Comparison of ENCODE assay signal across 9 cellular contexts in the genomic region with DNA sequence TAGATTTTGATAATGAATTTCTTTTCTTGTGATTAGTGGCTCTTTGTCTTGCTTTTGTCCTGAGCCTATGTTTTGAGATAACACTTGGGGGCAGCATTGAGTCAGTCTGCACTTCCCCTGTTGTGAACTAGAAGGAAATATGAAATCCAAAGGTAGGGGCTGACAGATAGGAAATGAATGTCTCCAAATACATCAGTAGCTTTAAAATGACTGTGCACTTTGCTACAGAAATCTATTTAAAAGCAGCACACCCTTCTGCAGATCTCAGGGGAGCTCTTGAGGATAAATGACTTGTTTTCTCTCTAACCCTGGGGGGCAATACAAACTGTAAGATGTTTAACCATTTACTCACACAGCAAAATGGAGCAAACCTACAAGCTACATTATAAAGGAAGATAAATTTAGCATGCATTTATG.
DNase-seq lines count a peak whose midpoint lies in the region; ATAC-seq, FAIRE-seq and TF ChIP-seq lines count a peak whose summit lies in the region.
"Had no signal": no experiment of that assay in that cellular context is flagged by ENCODE, and none has a peak within 500 bp of the region (broad histone marks: within the 10 kb centered on the region; RNA-seq: fewer than 3 reads in every experiment).

No MANE protein-coding gene starts in this region.

- CTCF ChIA-PET in activated CD8-positive, alpha-beta memory T cell treated with anti-CD3 and anti-CD28 coated beads, Interleukin-2, amount 10 ng/mL, durations not matched to agents 7 days and 5 days (lab: Charles Lee) = no interaction called here

- no peak overlapping the region for H3K27ac Mint-ChIP-seq in osteocyte (ENCODE audit: unreplicated experiment)
- H3K27ac Mint-ChIP-seq in activated CD8-positive, alpha-beta memory T cell treated with anti-CD3 and anti-CD28 coated beads, Interleukin-2, amount 10 ng/mL, durations not matched to agents 7 days and 5 days = no peak overlapping the region
- H3K27ac Mint-ChIP-seq: dendritic cell treated with granulocyte-macrophage colony-stimulating factor and Interleukin-4, amounts not matched to agents 40 ng/mL and 50 ng/mL, for 4 days had no signal

- H3K27me3 ChIP-seq in bronchial epithelial cell (ENCODE audit: control insufficient read depth, insufficient read depth, low read length) = no peaks in the 10 kb centered on the region

- no peak for FAIRE-seq in bronchial epithelial cell (lab: Jason Lieb, UNC)

- no peaks in the 10 kb centered on the region for H3K36me3 Mint-ChIP-seq in osteocyte (ENCODE audit: unreplicated experiment)
- H3K36me3 Mint-ChIP-seq in activated CD8-positive, alpha-beta memory T cell treated with anti-CD3 and anti-CD28 coated beads, Interleukin-2, amount 10 ng/mL, durations not matched to agents 7 days and 5 days = no peaks in the 10 kb centered on the region

- H3K27me3 Mint-ChIP-seq in osteocyte (ENCODE audit: unreplicated experiment) = no peaks in the 10 kb centered on the region
- no peaks in the 10 kb centered on the region for H3K27me3 Mint-ChIP-seq in activated CD8-positive, alpha-beta memory T cell treated with anti-CD3 and anti-CD28 coated beads, Interleukin-2, amount 10 ng/mL, durations not matched to agents 7 days and 5 days

- H3K4me1 Mint-ChIP-seq in osteocyte (ENCODE audit: unreplicated experiment) = peaks cover 2% of the 10 kb centered on the region
- no peaks in the 10 kb centered on the region for H3K4me1 Mint-ChIP-seq in activated CD8-positive, alpha-beta memory T cell treated with anti-CD3 and anti-CD28 coated beads, Interleukin-2, amount 10 ng/mL, durations not matched to agents 7 days and 5 days

- H3K4me3 Mint-ChIP-seq in osteocyte (ENCODE audit: unreplicated experiment) = no peak overlapping the region
- H3K4me3 Mint-ChIP-seq in activated CD8-positive, alpha-beta memory T cell treated with anti-CD3 and anti-CD28 coated beads, Interleukin-2, amount 10 ng/mL, durations not matched to agents 7 days and 5 days = no peak overlapping the region
- H3K4me3 Mint-ChIP-seq: dendritic cell treated with granulocyte-macrophage colony-stimulating factor and Interleukin-4, amounts not matched to agents 40 ng/mL and 50 ng/mL, for 4 days had no signal

- no peak overlapping the region for H3K4me3 ChIP-seq in bronchial epithelial cell (ENCODE audit: low read depth, low read length)

- no peaks in the 10 kb centered on the region for H3K36me3 ChIP-seq in bronchial epithelial cell (ENCODE audit: control insufficient read depth, insufficient read depth, low read length)

- TF ChIP-seq CTCF in C4-2B (conservative IDR thresholded peaks at IDR 0.05) (peak; percentile 90), bronchial epithelial cell (IDR thresholded peaks at IDR 0.05; ENCODE audit: insufficient read depth, low read length, severe bottlenecking) (peak; percentile 28), osteocyte (IDR thresholded peaks at IDR 0.05) (peak; percentile 62)

- DNase-seq in NCI-H2196 (lab: John Stamatoyannopoulos, UW; ENCODE audit: unreplicated experiment) (peak; percentile 49), bronchial epithelial cell (ENCODE audit: low read depth) (peak; percentile 10), osteocyte (ENCODE audit: extremely low spot score, unreplicated experiment) (no peak), cortex of kidney (lab: John Stamatoyannopoulos, UW) (no peak)
- no peak for DNase-seq in activated CD8-positive, alpha-beta memory T cell treated with anti-CD3 and anti-CD28 coated beads, Interleukin-2, amount 10 ng/mL, durations not matched to agents 7 days and 5 days

- no peak overlapping the region for H3K27ac ChIP-seq in C4-2B

- ATAC-seq in GM21723 (IDR thresholded peaks at IDR 0.05; ENCODE audit: unreplicated experiment) (peak; percentile 51), GM18502 (IDR thresholded peaks at IDR 0.05; ENCODE audit: poor library complexity, unreplicated experiment) (no peak)
- ATAC-seq in activated CD8-positive, alpha-beta memory T cell treated with anti-CD3 and anti-CD28 coated beads, Interleukin-2, amount 10 ng/mL, durations not matched to agents 7 days and 5 days = no peak

- H3K9me3 Mint-ChIP-seq in osteocyte (ENCODE audit: unreplicated experiment) = no peaks in the 10 kb centered on the region
- H3K9me3 Mint-ChIP-seq in activated CD8-positive, alpha-beta memory T cell treated with anti-CD3 and anti-CD28 coated beads, Interleukin-2, amount 10 ng/mL, durations not matched to agents 7 days and 5 days (ENCODE audit: low read depth) = peaks cover 2% of the 10 kb centered on the region
- H3K9me3 Mint-ChIP-seq: dendritic cell treated with granulocyte-macrophage colony-stimulating factor and Interleukin-4, amounts not matched to agents 40 ng/mL and 50 ng/mL, for 4 days had no signal

Comparison
In these comparisons a context has a peak if more than half of its experiments do, and no peak if none do; other contexts are left out.
1. CTCF ChIP-seq: peak in every context shown above with its lines; median percentile 90 in C4-2B; 62 in osteocyte; 28 in bronchial epithelial cell.
2. DNase-seq: peak in NCI-H2196 (single experiment) and bronchial epithelial cell (single experiment); none in osteocyte (single experiment), cortex of kidney (single experiment) and activated CD8-positive, alpha-beta memory T cell treated with anti-CD3 and anti-CD28 coated beads, Interleukin-2, amount 10 ng/mL, durations not matched to agents 7 days and 5 days (single experiment).